19 cellular contexts compared by ENCODE assay signal in the genomic region with DNA sequence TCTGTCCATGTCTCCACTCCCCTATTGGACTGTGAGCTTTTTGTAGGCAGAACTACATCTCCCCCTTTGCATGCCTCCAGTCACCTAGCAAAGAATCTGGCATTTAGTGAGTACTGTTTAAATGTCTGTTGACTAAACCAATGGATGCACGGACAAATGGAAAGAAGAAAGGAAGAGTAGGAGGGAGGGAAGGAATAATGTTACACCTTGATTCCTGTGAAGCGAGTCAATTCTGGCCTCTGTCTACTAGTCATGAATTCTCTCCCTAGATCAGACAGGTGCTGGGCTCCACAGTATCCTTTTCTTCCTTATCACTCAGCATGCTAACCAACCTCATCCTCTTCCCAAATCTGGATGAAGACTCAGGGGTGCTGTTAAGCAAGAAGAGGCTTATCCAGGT. TPM values are rescaled to one million over a fixed set of nuclear protein-coding genes. Genes with fewer than 3 reads are reported as not detected.
A peak's percentile ranks its signal among the peaks of the same experiment; 100 is the strongest.
DNase-seq lines count a peak whose midpoint lies in the region; ATAC-seq, FAIRE-seq and TF ChIP-seq lines count a peak whose summit lies in the region.
"Had no signal": no experiment of that assay in that cellular context is flagged by ENCODE, and none has a peak within 500 bp of the region (broad histone marks: within the 10 kb centered on the region; RNA-seq: fewer than 3 reads in every experiment).

No MANE protein-coding gene starts in this region.

- ATAC-seq in left cardiac atrium (no peak), lung (ENCODE audit: insufficient read depth, low FRiP score) (no peak), GM21786 (IDR thresholded peaks at IDR 0.05; ENCODE audit: unreplicated experiment) (no peak), HG03457 (IDR thresholded peaks at IDR 0.05; ENCODE audit: unreplicated experiment) (no peak)
- ATAC-seq: K562, Right ventricle myocardium inferior had no signal

- peaks cover 88% of the 10 kb centered on the region for H3K4me1 ChIP-seq in left ventricle myocardium inferior
- peaks cover 11 to 18% of the 10 kb centered on the region in 2 donors for H3K4me1 ChIP-seq in lung (ENCODE audit: control insufficient read depth in 2 of 2, insufficient read depth in 2 of 2, low read length in 2 of 2)

- TF ChIP-seq CTCF in left ventricle myocardium inferior (IDR thresholded peaks at IDR 0.05; ENCODE audit: borderline replicate concordance) (no peak), coronary artery (IDR thresholded peaks at IDR 0.05) (no peak), lung (IDR thresholded peaks at IDR 0.05; ENCODE audit: control extremely low read depth, extremely low read depth) (no peak)

- no peak for FAIRE-seq in GM12891 (lab: Jason Lieb, UNC)
- FAIRE-seq: K562 had no signal

- H3K27ac ChIP-seq in left ventricle myocardium inferior (replicated peaks) (peak overlapping the region; percentile 37), coronary artery (peak overlapping the region; percentile 74 to 78), lung (ENCODE audit: low read depth in 1 of 2, low read length in 1 of 2) (no peak overlapping the region)
- H3K27ac ChIP-seq: HL-60, PC-9, SK-N-MC had no signal

- H3K27me3 ChIP-seq in left ventricle myocardium inferior (ENCODE audit: low read depth) (no peaks in the 10 kb centered on the region), lung (ENCODE audit: control insufficient read depth, insufficient read depth) (no peaks in the 10 kb centered on the region)

- DNase-seq in left ventricle myocardium inferior (no peak), left cardiac atrium (no peak), coronary artery (ENCODE audit: low spot score) (no peak), lung (ENCODE audit: low spot score) (peak; percentile 6), GM12891 (ENCODE audit: insufficient read length, low spot score) (no peak), activated gamma-delta T cell treated with Interleukin-2 at 50 U/mL for 16 hours (no peak)
- DNase-seq: DMS153, EL, NCI-H1092, NCI-H1694, NCI-H446 treated with DMSO at 0.1 percent for 48 hours, NCI-H748 treated with DMSO at 0.1 percent for 48 hours, PC-9 had no signal

- H3K9me3 ChIP-seq in left ventricle myocardium inferior (replicated peaks) (no peaks in the 10 kb centered on the region), lung (ENCODE audit: control insufficient read depth in 2 of 2, insufficient read depth in 1 of 2, low read length in 1 of 2) (no peaks in the 10 kb centered on the region)

- H3K4me3 ChIP-seq in left ventricle myocardium inferior (no peak overlapping the region), coronary artery (no peak overlapping the region), lung (no peak overlapping the region)
- H3K4me3 ChIP-seq: K562, PC-9, SK-N-MC had no signal

- WGBS in lung, 2 donors, result 89 to 94% methylated on average over 2 of the region's 2 CpGs

- intact Hi-C loops in left ventricle myocardium inferior (cut with micrococcal nuclease) (no loop called here), left cardiac atrium (cut with DNase I) (no loop called here)

- H3K36me3 ChIP-seq in left ventricle myocardium inferior (no peaks in the 10 kb centered on the region), lung (ENCODE audit: control insufficient read depth in 2 of 2, insufficient read depth in 2 of 2, low read length in 2 of 2) (no peaks in the 10 kb centered on the region)

- no peak for TF ChIP-seq POLR2A in GM12891 (IDR thresholded peaks at IDR 0.05; ENCODE audit: low read depth, low read length)

TF ChIP-seq in GM12891, 5 proteins besides CTCF, POLR2A, EP300 and RAD21:
- TF ChIP-seq PAX5 (IDR thresholded peaks at IDR 0.05; ENCODE audit: insufficient read depth, low read length, severe bottlenecking) (no peak), TAF1 (IDR thresholded peaks at IDR 0.05; ENCODE audit: low read depth, low read length) (no peak), SPI1 (IDR thresholded peaks at IDR 0.05; ENCODE audit: low read depth, low read length) (no peak), POLR2AphosphoS5 (IDR thresholded peaks at IDR 0.05; ENCODE audit: low read depth, low read length) (no peak), POU2F2 (IDR thresholded peaks at IDR 0.05; ENCODE audit: low read depth, low read length) (no peak)

RNA-seq across cellular contexts. Expression of a gene that starts 33.6 kb away (rescaled TPM):
- total RNA-seq in left ventricle myocardium inferior, result 24.4 TPM
- 10 to 100 TPM; 20.1 to 21.5 TPM for total RNA-seq in left cardiac atrium
- 10 to 100 TPM; 59.3 to 68.0 TPM for total RNA-seq in lung
- polyA plus RNA-seq in lung, result 100 to 1,000 TPM in 1 of 2 donors, 10 to 100 TPM in 1; 17.7 to 109 TPM
- polyA plus RNA-seq in GM12891 (2012; ENCODE audit: low read depth, missing spikeins), result 1.4 TPM
- total RNA-seq: K562, PC-9 had no signal
- polyA plus RNA-seq: K562 had no signal

Comparison
In these comparisons a context has a peak if more than half of its experiments do, and no peak if none do; other contexts are left out.
1. H3K27ac ChIP-seq: peak in left ventricle myocardium inferior (single experiment) and coronary artery (2 of 2); none in lung (0 of 2).